In the genomic region with DNA sequence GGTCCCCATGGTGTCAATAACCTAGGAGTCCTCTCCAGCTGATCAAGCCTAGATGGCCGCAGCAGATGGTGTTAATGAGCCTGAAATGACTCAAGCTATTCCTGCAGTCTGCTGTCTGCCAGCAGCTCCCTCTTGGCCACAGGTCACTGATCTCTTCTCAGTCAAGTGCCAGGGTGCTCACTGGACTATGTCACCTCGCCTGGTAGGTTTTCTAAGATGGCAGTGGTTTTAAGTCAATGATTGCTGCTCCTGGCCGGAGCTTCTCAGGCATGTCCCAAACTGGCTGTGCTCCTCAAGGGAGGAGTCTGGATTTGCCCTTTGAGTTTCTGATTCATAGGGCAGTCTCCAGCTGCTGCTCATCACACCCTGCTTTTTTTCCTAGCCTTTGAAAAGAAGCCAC, we compare ENCODE assay signal across 22 cellular contexts. TPM values are rescaled to one million over a fixed set of nuclear protein-coding genes. Genes with fewer than 3 reads are reported as not detected.
DNase-seq lines count a peak whose midpoint lies in the region; ATAC-seq and TF ChIP-seq lines count a peak whose summit lies in the region.
"Had no signal": no experiment of that assay in that cellular context is flagged by ENCODE, and none has a peak within 500 bp of the region (broad histone marks: within the 10 kb centered on the region; RNA-seq: fewer than 3 reads in every experiment).

No MANE protein-coding gene starts in this region.

- no peak overlapping the region for H3K4me3 ChIP-seq in BLaER1
- no peak overlapping the region for H3K4me3 ChIP-seq in mucosa of descending colon
- no peak overlapping the region for H3K4me3 ChIP-seq in osteoblast (ENCODE audit: insufficient read depth, low read length)
- H3K4me3 ChIP-seq: Peyer's patch had no signal

- ATAC-seq in esophagus mucosa (peak; percentile 73), mucosa of descending colon (peak; percentile 68), GM18870 (IDR thresholded peaks at IDR 0.05; ENCODE audit: unreplicated experiment) (no peak)
- ATAC-seq: Right ventricle myocardium inferior had no signal

- TF ChIP-seq CTCF in mucosa of descending colon (IDR thresholded peaks at IDR 0.05), result no peak
- no peak for TF ChIP-seq CTCF in osteoblast (IDR thresholded peaks at IDR 0.05; ENCODE audit: extremely low read depth, low read depth, low read length)

- H3K4me2 ChIP-seq in BLaER1 (peak overlapping the region; percentile 37), osteoblast (ENCODE audit: insufficient read depth, low read length) (no peak overlapping the region)

- H3K9me3 ChIP-seq in BLaER1 (no peaks in the 10 kb centered on the region), mucosa of descending colon (no peaks in the 10 kb centered on the region), osteoblast (ENCODE audit: low read depth, low read length) (peaks cover 7% of the 10 kb centered on the region)
- H3K9me3 ChIP-seq: Peyer's patch had no signal

- H3K36me3 ChIP-seq in BLaER1, result no peaks in the 10 kb centered on the region
- no peaks in the 10 kb centered on the region for H3K36me3 ChIP-seq in mucosa of descending colon (ENCODE audit: low read depth)
- no peaks in the 10 kb centered on the region for H3K36me3 ChIP-seq in osteoblast (ENCODE audit: insufficient read depth, low read length)
- H3K36me3 ChIP-seq: Peyer's patch had no signal

- H2AFZ ChIP-seq in osteoblast (ENCODE audit: low read length), result no peak overlapping the region

- peak; percentile 78 for DNase-seq in NCI-H82 (lab: John Stamatoyannopoulos, UW)
- DNase-seq in mucosa of descending colon, result no peak
- no peak for DNase-seq in osteoblast (ENCODE audit: insufficient read length, low spot score, missing footprints)
- DNase-seq in 8988T, result no peak
- no peak for DNase-seq in HUDEP-2 (lab: John Stamatoyannopoulos, UW; ENCODE audit: unreplicated experiment in 76 of 76)
- DNase-seq: CD8-positive, alpha-beta memory T cell; DMS79 treated with DMSO at 0.1 percent for 48 hours; Karpas-422; NCI-H1436; NCI-H1930; NCI-H345; NCI-H526 treated with DMSO at 0.1 percent for 48 hours; NK-92 treated with Interleukin-12 subunit alpha and Interleukin-12 subunit beta, amount 100 ng/mL, for 24 hours; Peyer's patch had no signal

- H3K4me1 ChIP-seq in BLaER1 (peaks cover 10% of the 10 kb centered on the region), mucosa of descending colon (ENCODE audit: low read depth) (no peaks in the 10 kb centered on the region), osteoblast (ENCODE audit: insufficient read depth, low read length) (no peaks in the 10 kb centered on the region)
- H3K4me1 ChIP-seq: Peyer's patch had no signal

- intact Hi-C loops in mucosa of descending colon (cut with DNase I, micrococcal nuclease), result no loop called here

- H3K27ac ChIP-seq in BLaER1 (no peak overlapping the region), osteoblast (ENCODE audit: low read depth, low read length) (no peak overlapping the region)
- H3K27ac ChIP-seq: HL-60, Peyer's patch had no signal

- H3K27me3 ChIP-seq in BLaER1 (no peaks in the 10 kb centered on the region), osteoblast (ENCODE audit: insufficient read depth, low read length) (no peaks in the 10 kb centered on the region)
- H3K27me3 ChIP-seq: Peyer's patch had no signal

- no peaks in the 10 kb centered on the region for H3K79me2 ChIP-seq in osteoblast (ENCODE audit: insufficient read depth, low read length)

- no peak overlapping the region for H3K9ac ChIP-seq in BLaER1

- H4K20me1 ChIP-seq in BLaER1, result no peaks in the 10 kb centered on the region
- H4K20me1 ChIP-seq in osteoblast (ENCODE audit: insufficient read depth, low read length), result no peaks in the 10 kb centered on the region

RNA-seq across cellular contexts. Expression of a gene that starts 58.6 kb away (rescaled TPM):
- total RNA-seq in esophagus mucosa (2.0 TPM), mucosa of descending colon (under 1 TPM; 0.20 to 0.77 (median 0.73) TPM), osteoblast (not detected in 2 replicates)
- total RNA-seq: CD8-positive, alpha-beta memory T cell; HT1080; MCF 10A; SK-MEL-5 had no signal
